11 cellular contexts compared by ENCODE assay signal in genomic region chr9:89542461-89543021, GRCh38. TPM values are rescaled to one million over a fixed set of nuclear protein-coding genes. Genes with fewer than 3 reads are reported as not detected.
DNase-seq lines count a peak whose midpoint lies in the region; ATAC-seq and TF ChIP-seq lines count a peak whose summit lies in the region.
"Had no signal": no experiment of that assay in that cellular context is flagged by ENCODE, and none has a peak within 500 bp of the region (broad histone marks: within the 10 kb centered on the region; RNA-seq: fewer than 3 reads in every experiment).

No MANE protein-coding gene starts in this region.

- no peaks in the 10 kb centered on the region for H3K4me1 ChIP-seq in uterus

- ATAC-seq in HG03025 (IDR thresholded peaks at IDR 0.05; ENCODE audit: low FRiP score, unreplicated experiment), result peak; percentile 79
- no peak for ATAC-seq in HG02642 (IDR thresholded peaks at IDR 0.05; ENCODE audit: poor library complexity, unreplicated experiment)
- ATAC-seq: right cardiac atrium had no signal

- no peaks in the 10 kb centered on the region for H3K27me3 ChIP-seq in uterus

- H3K4me3 ChIP-seq in uterus, result no peak overlapping the region

- TF ChIP-seq POLR2A in uterus (IDR thresholded peaks at IDR 0.05), result no peak

- intact Hi-C loops in posterior cingulate gyrus (cut with DNase I), result loop anchor here (2.0 kb wide), 2 partner anchors 14 to 94 kb away; no protein-coding TSS in a partner anchor
- intact Hi-C loops in uterus (cut with DNase I; ENCODE audit: low total_unique reads), result no loop called here

- no peaks in the 10 kb centered on the region for H3K36me3 ChIP-seq in uterus

- DNase-seq in NCI-H510A treated with DMSO at 0.1 percent for 48 hours (lab: John Stamatoyannopoulos, UW) (peak; percentile 26), NCI-H510A (lab: John Stamatoyannopoulos, UW) (no peak), posterior cingulate gyrus (peak; percentile 48 to 95 (median 68)), NCI-H82 treated with DMSO at 0.1 percent for 48 hours (lab: John Stamatoyannopoulos, UW; ENCODE audit: unreplicated experiment) (no peak), uterus (no peak)
- DNase-seq: NCI-H345, right cardiac atrium, T-helper 9 cell had no signal

- H3K27ac ChIP-seq in cingulate gyrus (ENCODE audit: low read depth, low read length) (peak overlapping the region; percentile 94), uterus (no peak overlapping the region)

- no peak for TF ChIP-seq CTCF in uterus (IDR thresholded peaks at IDR 0.05)

- H3K9me3 ChIP-seq in uterus, result peaks cover 0 to 6% of the 10 kb centered on the region in 2 donors

RNA-seq across cellular contexts. Expression of gene SEMA4D, which starts 44.6 kb away (rescaled TPM):
- total RNA-seq in uterus, result 10 to 100 TPM in 2 of 4 donors, 1 to 10 TPM in 2; 1.5 to 27.8 (median 11.6) TPM

Comparison
In these comparisons a context has a peak if more than half of its experiments do, and no peak if none do; other contexts are left out.
1. DNase-seq: peak in NCI-H510A treated with DMSO at 0.1 percent for 48 hours (single experiment) and posterior cingulate gyrus (10 of 10); none in NCI-H510A (single experiment), NCI-H82 treated with DMSO at 0.1 percent for 48 hours (single experiment) and uterus (0 of 2).